Comparison of ENCODE assay signal across 1 cellular context in the genomic region with DNA sequence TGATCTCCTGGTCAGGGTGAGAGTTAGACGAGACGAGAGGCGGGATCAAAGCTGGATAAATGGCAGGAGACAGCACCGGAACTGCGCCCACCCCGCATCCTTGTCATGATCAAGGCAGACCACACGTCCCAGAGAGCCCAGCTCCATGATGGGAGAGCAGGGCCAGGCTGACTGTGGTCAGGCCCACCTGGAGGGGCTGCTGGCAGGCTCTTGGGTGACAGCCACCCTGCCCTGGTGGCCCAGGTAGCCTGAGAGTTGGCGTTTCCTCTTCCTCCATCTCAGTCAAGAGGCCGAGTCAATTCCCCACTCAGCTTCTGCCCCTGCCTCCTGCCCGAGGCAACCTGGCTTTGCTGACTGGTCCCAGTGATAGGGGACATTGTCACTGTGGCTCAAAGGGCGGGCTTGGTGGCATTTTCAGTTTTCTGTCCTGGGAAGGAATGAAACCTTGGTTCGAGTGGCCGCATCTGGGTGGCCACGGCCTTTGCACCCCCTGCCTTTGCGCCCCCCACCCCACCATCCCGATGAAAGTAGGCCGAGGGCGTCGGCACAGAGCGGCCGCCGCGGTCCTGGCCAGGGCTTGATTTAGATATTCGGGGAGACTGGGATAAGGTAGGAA.
TF ChIP-seq lines count a peak whose summit lies in the region.

No MANE protein-coding gene starts in this region.

TF ChIP-seq in HCT116, 20 proteins besides CTCF, POLR2A, EP300 and RAD21 (continued from another document):
- TF ChIP-seq POLR2AphosphoS5 (IDR thresholded peaks at IDR 0.05; ENCODE audit: low read depth, low read length) (no peak), EZH2phosphoT487 (IDR thresholded peaks at IDR 0.05; ENCODE audit: borderline replicate concordance) (no peak), CEBPB (IDR thresholded peaks at IDR 0.05; ENCODE audit: low read depth) (no peak), TCF7L2 (IDR thresholded peaks at IDR 0.05; ENCODE audit: borderline replicate concordance, extremely low read depth, insufficient read depth, insufficient read length) (no peak)
- TF ChIP-seq, protein P1, sequence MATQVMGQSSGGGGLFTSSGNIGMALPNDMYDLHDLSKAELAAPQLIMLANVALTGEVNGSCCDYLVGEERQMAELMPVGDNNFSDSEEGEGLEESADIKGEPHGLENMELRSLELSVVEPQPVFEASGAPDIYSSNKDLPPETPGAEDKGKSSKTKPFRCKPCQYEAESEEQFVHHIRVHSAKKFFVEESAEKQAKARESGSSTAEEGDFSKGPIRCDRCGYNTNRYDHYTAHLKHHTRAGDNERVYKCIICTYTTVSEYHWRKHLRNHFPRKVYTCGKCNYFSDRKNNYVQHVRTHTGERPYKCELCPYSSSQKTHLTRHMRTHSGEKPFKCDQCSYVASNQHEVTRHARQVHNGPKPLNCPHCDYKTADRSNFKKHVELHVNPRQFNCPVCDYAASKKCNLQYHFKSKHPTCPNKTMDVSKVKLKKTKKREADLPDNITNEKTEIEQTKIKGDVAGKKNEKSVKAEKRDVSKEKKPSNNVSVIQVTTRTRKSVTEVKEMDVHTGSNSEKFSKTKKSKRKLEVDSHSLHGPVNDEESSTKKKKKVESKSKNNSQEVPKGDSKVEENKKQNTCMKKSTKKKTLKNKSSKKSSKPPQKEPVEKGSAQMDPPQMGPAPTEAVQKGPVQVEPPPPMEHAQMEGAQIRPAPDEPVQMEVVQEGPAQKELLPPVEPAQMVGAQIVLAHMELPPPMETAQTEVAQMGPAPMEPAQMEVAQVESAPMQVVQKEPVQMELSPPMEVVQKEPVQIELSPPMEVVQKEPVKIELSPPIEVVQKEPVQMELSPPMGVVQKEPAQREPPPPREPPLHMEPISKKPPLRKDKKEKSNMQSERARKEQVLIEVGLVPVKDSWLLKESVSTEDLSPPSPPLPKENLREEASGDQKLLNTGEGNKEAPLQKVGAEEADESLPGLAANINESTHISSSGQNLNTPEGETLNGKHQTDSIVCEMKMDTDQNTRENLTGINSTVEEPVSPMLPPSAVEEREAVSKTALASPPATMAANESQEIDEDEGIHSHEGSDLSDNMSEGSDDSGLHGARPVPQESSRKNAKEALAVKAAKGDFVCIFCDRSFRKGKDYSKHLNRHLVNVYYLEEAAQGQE (IDR thresholded peaks at IDR 0.05; ENCODE audit: low read depth): no peak
